Comparison of ENCODE assay signal across 16 cellular contexts in genomic region chr10:1611936-1612550, GRCh38.
DNase-seq lines count a peak whose midpoint lies in the region; ATAC-seq and TF ChIP-seq lines count a peak whose summit lies in the region.
"Had no signal": no experiment of that assay in that cellular context is flagged by ENCODE, and none has a peak within 500 bp of the region (broad histone marks: within the 10 kb centered on the region; RNA-seq: fewer than 3 reads in every experiment).

No MANE protein-coding gene starts in this region.

- H3K4me1 ChIP-seq in mesendoderm (ENCODE audit: control insufficient read depth, low read depth, low read length) = no peaks in the 10 kb centered on the region
- peaks cover 9% of the 10 kb centered on the region for H3K4me1 ChIP-seq in vagina
- H3K4me1 ChIP-seq: SJCRH30 had no signal

- no peak overlapping the region for H3K56ac ChIP-seq in mesendoderm (ENCODE audit: low read length)

- TF ChIP-seq CTCF in vagina (IDR thresholded peaks at IDR 0.05) = no peak

- no peak overlapping the region for H3K4me2 ChIP-seq in mesendoderm (ENCODE audit: low read length)

- no peak overlapping the region for H3K23ac ChIP-seq in mesendoderm (ENCODE audit: low read length)

- H3K27me3 ChIP-seq in mesendoderm (ENCODE audit: insufficient read depth, low read length, poor library complexity) (no peaks in the 10 kb centered on the region), vagina (no peaks in the 10 kb centered on the region)
- H3K27me3 ChIP-seq: SJCRH30 had no signal

- H3K9ac ChIP-seq in mesendoderm (ENCODE audit: low read length) = no peak overlapping the region

- no peak overlapping the region for H2BK5ac ChIP-seq in mesendoderm (ENCODE audit: low read length)

- WGBS in mesendoderm (ENCODE audit: extremely low coverage, insufficient coverage, low lambda C conversion rate) = no CpG with 5 or more reads among the region's 21 CpGs

- H4K8ac ChIP-seq in mesendoderm (ENCODE audit: low read depth, low read length) = no peak overlapping the region

- no peak overlapping the region for H3K4ac ChIP-seq in mesendoderm (ENCODE audit: low read depth, low read length)

- H3K79me1 ChIP-seq in mesendoderm (ENCODE audit: low read length) = no peaks in the 10 kb centered on the region

- DNase-seq in NCI-H2227 (lab: John Stamatoyannopoulos, UW; ENCODE audit: unreplicated experiment) (peak; percentile 9), NCI-H2227 treated with DMSO at 0.1 percent for 48 hours (lab: John Stamatoyannopoulos, UW) (no peak), ecto neural progenitor cell (ENCODE audit: low spot score) (peak; percentile 49), mesendoderm (peak; percentile 26), vagina (ENCODE audit: extremely low spot score in 2 of 2) (peak; percentile 20 to 49), HT-29 (ENCODE audit: low spot score) (no peak), occipital lobe (lab: John Stamatoyannopoulos, UW) (no peak)
- DNase-seq: 8988T, DMS79 treated with DMSO at 0.1 percent for 48 hours, MM.1S, NCI-H1092, NCI-H1694 treated with DMSO at 0.1 percent for 48 hours, NCI-H524, SJCRH30 had no signal

- H2BK15ac ChIP-seq in mesendoderm (replicated peaks; ENCODE audit: low read depth) = no peak overlapping the region

- H3K4me3 ChIP-seq in mesendoderm (ENCODE audit: low read length) (no peak overlapping the region), vagina (no peak overlapping the region)
- H3K4me3 ChIP-seq: SJCRH30 had no signal

- H4K5ac ChIP-seq in mesendoderm (ENCODE audit: low read length) = no peak overlapping the region

- no peaks in the 10 kb centered on the region for H3K79me2 ChIP-seq in mesendoderm (ENCODE audit: control insufficient read depth, insufficient read depth, low read length)

- no peak overlapping the region for H2AK5ac ChIP-seq in mesendoderm (ENCODE audit: low read length)

- no peak for TF ChIP-seq POLR2A in vagina (IDR thresholded peaks at IDR 0.05)

- H3K27ac ChIP-seq in mesendoderm (ENCODE audit: low read depth, low read length) (no peak overlapping the region), vagina (no peak overlapping the region)
- H3K27ac ChIP-seq: SJCRH30 had no signal

- intact Hi-C loops in vagina (cut with DNase I) = no loop called here

- H3K36me3 ChIP-seq in mesendoderm (ENCODE audit: control insufficient read depth, insufficient read depth, low read length) (no peaks in the 10 kb centered on the region), vagina (no peaks in the 10 kb centered on the region)
- H3K36me3 ChIP-seq: SJCRH30 had no signal

- H3K9me3 ChIP-seq in vagina = no peaks in the 10 kb centered on the region
- H3K9me3 ChIP-seq: SJCRH30 had no signal

- no peak for ATAC-seq in GM21723 (IDR thresholded peaks at IDR 0.05; ENCODE audit: unreplicated experiment)
- ATAC-seq: HCT116 had no signal

- no peak overlapping the region for H2BK120ac ChIP-seq in mesendoderm (ENCODE audit: low read depth, low read length)

- no peak overlapping the region for H3K18ac ChIP-seq in mesendoderm (ENCODE audit: low read length)

Comparison
In these comparisons a context has a peak if more than half of its experiments do, and no peak if none do; other contexts are left out.
1. DNase-seq: peak in NCI-H2227 (single experiment), ecto neural progenitor cell (single experiment), mesendoderm (single experiment) and vagina (2 of 2); none in NCI-H2227 treated with DMSO at 0.1 percent for 48 hours (single experiment), HT-29 (single experiment) and occipital lobe (single experiment).